8 cellular contexts compared by ENCODE assay signal in genomic region chr9:136283291-136284235, GRCh38. TPM values are rescaled to one million over a fixed set of nuclear protein-coding genes. Genes with fewer than 3 reads are reported as not detected.
A peak's percentile ranks its signal among the peaks of the same experiment; 100 is the strongest.
DNase-seq lines count a peak whose midpoint lies in the region; ATAC-seq and TF ChIP-seq lines count a peak whose summit lies in the region.

No MANE protein-coding gene starts in this region.

- H3K4me2 ChIP-seq in BLaER1 (peak overlapping the region; percentile 92), Karpas-422 (ENCODE audit: low read depth, low read length, poor library complexity, severe bottlenecking) (peak overlapping the region; percentile 76)

- H3K9ac ChIP-seq in BLaER1 (peak overlapping the region; percentile 42; the same call in 1 of the 2 replicates), Karpas-422 (ENCODE audit: low read length) (peak overlapping the region; percentile 39)

- TF ChIP-seq EP300 in suprapubic skin (IDR thresholded peaks at IDR 0.05), result no peak

- H2AFZ ChIP-seq in Karpas-422 (ENCODE audit: low read length), result no peak overlapping the region

- H3K27ac Mint-ChIP-seq in osteocyte (ENCODE audit: unreplicated experiment), result no peak overlapping the region

- 20% methylated on average over 16 of the region's 32 CpGs for WGBS in suprapubic skin

- no peak for TF ChIP-seq POLR2A in suprapubic skin (IDR thresholded peaks at IDR 0.05)

- DNase-seq in Karpas-422 (peak; percentile 94), SHP77 (lab: John Stamatoyannopoulos, UW) (peak; percentile 77 to 79), globus pallidus (ENCODE audit: low spot score) (peak; percentile 68), osteocyte (ENCODE audit: extremely low spot score, unreplicated experiment) (peak; percentile 92), suprapubic skin (ENCODE audit: low spot score in 2 of 2) (no peak)
- peak; percentile 62 for DNase-seq in activated gamma-delta T cell treated with anti-CD3 and anti-CD28 coated beads, Interleukin-2, amount 50 U/mL, for 16 hours (ENCODE audit: low read depth)

- peaks cover 5% of the 10 kb centered on the region for H3K4me1 Mint-ChIP-seq in osteocyte (ENCODE audit: unreplicated experiment)

- H3K79me2 ChIP-seq in Karpas-422 (ENCODE audit: low read length), result no peaks in the 10 kb centered on the region

- H3K4me3 ChIP-seq in BLaER1 (peak overlapping the region; percentile 51), Karpas-422 (ENCODE audit: low read length) (peak overlapping the region; percentile 40; the same call in 1 of the 2 replicates), suprapubic skin (peak overlapping the region; percentile 26)

- no peaks in the 10 kb centered on the region for H3K9me2 ChIP-seq in Karpas-422 (replicated peaks; ENCODE audit: insufficient read depth, low read length)

- H3K27me3 ChIP-seq in BLaER1 (no peaks in the 10 kb centered on the region), Karpas-422 (ENCODE audit: low read length) (no peaks in the 10 kb centered on the region), suprapubic skin (peaks cover 59% of the 10 kb centered on the region)

- H3K36me3 ChIP-seq in BLaER1 (no peaks in the 10 kb centered on the region), Karpas-422 (ENCODE audit: insufficient read depth, low read length) (no peaks in the 10 kb centered on the region), suprapubic skin (no peaks in the 10 kb centered on the region)

- TF ChIP-seq CTCF in osteocyte (IDR thresholded peaks at IDR 0.05) (peak; percentile 93), suprapubic skin (IDR thresholded peaks at IDR 0.05) (peak; percentile 58 to 81)

- peaks cover 2% of the 10 kb centered on the region for H3K36me3 Mint-ChIP-seq in osteocyte (ENCODE audit: unreplicated experiment)

- H3K9me3 Mint-ChIP-seq in osteocyte (ENCODE audit: unreplicated experiment), result no peaks in the 10 kb centered on the region

- H4K20me1 ChIP-seq in BLaER1 (no peaks in the 10 kb centered on the region), Karpas-422 (ENCODE audit: insufficient read depth, low read depth, low read length) (no peaks in the 10 kb centered on the region; the same call in 1 of the 2 replicates)

- H3K27ac ChIP-seq in BLaER1, result peak overlapping the region; percentile 76
- H3K27ac ChIP-seq in Karpas-422 (ENCODE audit: low read length), result no peak overlapping the region
- H3K27ac ChIP-seq in suprapubic skin, result no peak overlapping the region

- H3K4me1 ChIP-seq in BLaER1 (peaks cover 60% of the 10 kb centered on the region), Karpas-422 (ENCODE audit: low read length) (peaks cover 26% of the 10 kb centered on the region), suprapubic skin (peaks cover 5% of the 10 kb centered on the region)

- ATAC-seq in GM19372 (IDR thresholded peaks at IDR 0.05; ENCODE audit: low read depth, unreplicated experiment), result peak; percentile 68

- no peaks in the 10 kb centered on the region for H3K9me3 ChIP-seq in BLaER1
- no peaks in the 10 kb centered on the region for H3K9me3 ChIP-seq in Karpas-422 (ENCODE audit: low read length)
- H3K9me3 ChIP-seq in suprapubic skin, result no peaks in the 10 kb centered on the region

- H3K4me3 Mint-ChIP-seq in osteocyte (ENCODE audit: unreplicated experiment), result no peak overlapping the region

- H3K27me3 Mint-ChIP-seq in osteocyte (ENCODE audit: unreplicated experiment), result peaks cover 16% of the 10 kb centered on the region

RNA-seq across cellular contexts. Expression of gene CCDC187, which starts 20.3 kb away (rescaled TPM):
- 0.34 and 0.43 TPM in 2 replicates for total RNA-seq in Karpas-422 (2014; rRNA removed; shearing (Covaris generic); ENCODE audit: low replicate concordance)
- total RNA-seq in osteocyte (not detected in 2 replicates), suprapubic skin (under 1 TPM in 2 of 4 donors, not detected in 2; 0.13 to 0.45 TPM)

RNA-seq across cellular contexts. Expression of gene QSOX2, which starts 38.0 kb away (rescaled TPM):
- 11.3 and 18.9 TPM in 2 replicates for total RNA-seq in Karpas-422 (2014; rRNA removed; shearing (Covaris generic); ENCODE audit: low replicate concordance)
- total RNA-seq in osteocyte, result 15.5 and 17.1 TPM in 2 replicates
- 10 to 100 TPM; 10.2 to 15.8 (median 12.1) TPM for total RNA-seq in suprapubic skin

RNA-seq across cellular contexts. Expression of gene GPSM1, which starts 43.8 kb away (rescaled TPM):
- 11.7 and 38.4 TPM in 2 replicates for total RNA-seq in Karpas-422 (2014; rRNA removed; shearing (Covaris generic); ENCODE audit: low replicate concordance)
- total RNA-seq in osteocyte, result 32.5 and 37.1 TPM in 2 replicates
- total RNA-seq in suprapubic skin, result 10 to 100 TPM; 11.5 to 14.6 (median 13.7) TPM

Comparison
In these comparisons a context has a peak if more than half of its experiments do, and no peak if none do; other contexts are left out.
1. DNase-seq: peak in Karpas-422 (single experiment), SHP77 (2 of 2), activated gamma-delta T cell treated with anti-CD3 and anti-CD28 coated beads, Interleukin-2, amount 50 U/mL, for 16 hours (single experiment), globus pallidus (single experiment) and osteocyte (single experiment); none in suprapubic skin (0 of 2).
2. Peak in every context shown above with its lines, with median percentiles within 50 percentile points of each other: H3K4me3 ChIP-seq.